ENCODE assay signal across 8 cellular contexts in the genomic region with DNA sequence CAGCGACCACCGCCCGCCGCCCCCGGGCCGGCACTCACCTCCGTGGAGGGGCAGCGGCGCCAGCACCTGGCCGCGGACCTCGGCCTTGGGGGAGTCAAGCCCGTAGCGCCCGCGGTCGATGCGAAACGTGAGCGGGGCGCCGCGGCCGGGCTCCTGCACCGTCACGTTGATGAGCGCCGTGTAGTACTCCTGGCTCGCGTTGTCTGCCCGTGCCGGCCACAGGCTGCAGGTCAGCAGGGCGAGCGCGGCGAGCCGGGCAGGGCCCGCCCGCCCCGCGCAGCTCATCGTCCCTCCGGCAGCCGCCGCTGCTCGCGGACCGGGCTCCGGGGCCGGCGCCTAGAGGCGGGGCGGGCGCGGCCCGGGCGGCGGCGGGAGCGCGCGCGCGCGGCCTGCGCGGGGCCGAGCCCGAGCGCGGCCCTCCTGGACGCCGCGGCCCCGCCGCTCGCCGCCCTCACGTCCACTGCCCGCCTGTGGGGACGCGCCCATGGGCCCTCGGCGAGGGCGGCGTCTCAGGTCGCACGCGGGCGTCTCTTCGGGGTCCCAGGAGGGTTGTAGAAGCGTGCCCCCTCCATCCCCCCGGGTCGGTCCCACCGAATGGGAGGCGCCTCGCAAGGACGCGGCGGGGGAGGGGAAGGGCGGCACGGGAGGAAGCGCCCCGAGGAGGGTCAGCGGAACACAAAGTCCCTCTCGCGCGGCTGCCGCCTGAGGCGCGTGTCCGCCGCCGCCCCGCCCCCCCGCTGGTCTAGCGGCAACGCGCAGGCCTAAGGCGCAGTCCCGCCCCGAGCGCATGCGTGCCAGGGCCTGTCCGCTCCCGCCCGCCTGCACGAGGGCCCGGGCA. TPM values are rescaled to one million over a fixed set of nuclear protein-coding genes. Genes with fewer than 3 reads are reported as not detected.
DNase-seq lines count a peak whose midpoint lies in the region; ATAC-seq and TF ChIP-seq lines count a peak whose summit lies in the region.

A gene with protein sequence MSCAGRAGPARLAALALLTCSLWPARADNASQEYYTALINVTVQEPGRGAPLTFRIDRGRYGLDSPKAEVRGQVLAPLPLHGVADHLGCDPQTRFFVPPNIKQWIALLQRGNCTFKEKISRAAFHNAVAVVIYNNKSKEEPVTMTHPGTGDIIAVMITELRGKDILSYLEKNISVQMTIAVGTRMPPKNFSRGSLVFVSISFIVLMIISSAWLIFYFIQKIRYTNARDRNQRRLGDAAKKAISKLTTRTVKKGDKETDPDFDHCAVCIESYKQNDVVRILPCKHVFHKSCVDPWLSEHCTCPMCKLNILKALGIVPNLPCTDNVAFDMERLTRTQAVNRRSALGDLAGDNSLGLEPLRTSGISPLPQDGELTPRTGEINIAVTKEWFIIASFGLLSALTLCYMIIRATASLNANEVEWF (minus strand): TSS at position 342 of the 838 bp plus-strand sequence. CDS start 57 bp downstream, at position 285.

- ATAC-seq in GM18907 (IDR thresholded peaks at IDR 0.05; ENCODE audit: unreplicated experiment) (peak; percentile 57), SK-N-SH treated with all-trans-retinoic acid at 6 μM for 48 hours (peak; percentile 83), gastroesophageal sphincter (peak; percentile 95)

- peaks cover 2% of the 10 kb centered on the region for H3K79me1 ChIP-seq in neuronal stem cell (ENCODE audit: low read depth, low read length)

- no peak for TF ChIP-seq EP300 in gastroesophageal sphincter (IDR thresholded peaks at IDR 0.05)

- H3K18ac ChIP-seq in neuronal stem cell (ENCODE audit: low read length): peak within 1 kb of the TSS; percentile 99

- H3K36me3 Mint-ChIP-seq in activated naive CD4-positive, alpha-beta T cell treated with anti-CD3 and anti-CD28 coated beads, Interleukin-2, amount 50 U/mL, for 24 hours: no peaks in the 10 kb centered on the region

- H2BK15ac ChIP-seq in neuronal stem cell (ENCODE audit: low read length): peak within 1 kb of the TSS; percentile 98

- peak; percentile 80 to 82 for TF ChIP-seq POLR2A in gastroesophageal sphincter (IDR thresholded peaks at IDR 0.05)

- H3K9me3 Mint-ChIP-seq in activated naive CD4-positive, alpha-beta T cell treated with anti-CD3 and anti-CD28 coated beads, Interleukin-2, amount 50 U/mL, for 24 hours: no peaks in the 10 kb centered on the region

- H3K4me2 ChIP-seq in neuronal stem cell (ENCODE audit: insufficient read depth, low read length, poor library complexity, severe bottlenecking): peak within 1 kb of the TSS; percentile 84

- peak within 1 kb of the TSS; percentile 89 for H3K27ac Mint-ChIP-seq in activated naive CD4-positive, alpha-beta T cell treated with anti-CD3 and anti-CD28 coated beads, Interleukin-2, amount 50 U/mL, for 24 hours

- peak within 1 kb of the TSS; percentile 96 for H3K23ac ChIP-seq in neuronal stem cell (ENCODE audit: low read depth, low read length, poor library complexity)

- no peaks in the 10 kb centered on the region for H3K27me3 ChIP-seq in gastroesophageal sphincter
- peaks cover 0 to 5% (median 2%) of the 10 kb centered on the region in 3 experiments for H3K27me3 ChIP-seq in neuronal stem cell (ENCODE audit: control insufficient read depth in 3 of 3, insufficient read depth in 3 of 3, low read depth in 1 of 3, low read length in 3 of 3)
- no peaks in the 10 kb centered on the region for H3K27me3 ChIP-seq in stomach smooth muscle (ENCODE audit: control insufficient read depth in 1 of 2, insufficient read depth in 2 of 2, low read length in 2 of 2)

- H2BK120ac ChIP-seq in neuronal stem cell (ENCODE audit: low read depth, low read length): peak within 1 kb of the TSS; percentile 98

- peak within 1 kb of the TSS; percentile 92 to 98 (median 95) for H3K27ac ChIP-seq in gastroesophageal sphincter
- peak within 1 kb of the TSS; percentile 93 for H3K27ac ChIP-seq in neuronal stem cell (replicated peaks; ENCODE audit: low read length)
- H3K27ac ChIP-seq in stomach smooth muscle (ENCODE audit: low read length): peak within 1 kb of the TSS; percentile 74

- peaks cover 32% of the 10 kb centered on the region for H3K4me1 Mint-ChIP-seq in activated naive CD4-positive, alpha-beta T cell treated with anti-CD3 and anti-CD28 coated beads, Interleukin-2, amount 50 U/mL, for 24 hours

- no peaks in the 10 kb centered on the region for H3K9me3 ChIP-seq in gastroesophageal sphincter
- peaks cover 10% of the 10 kb centered on the region in 2 donors for H3K9me3 ChIP-seq in neuronal stem cell (replicated peaks in 1 of 2; ENCODE audit: control insufficient read depth in 2 of 2, insufficient read depth in 1 of 2, low read depth in 1 of 2, low read length in 2 of 2)
- no peaks in the 10 kb centered on the region for H3K9me3 ChIP-seq in stomach smooth muscle (ENCODE audit: control insufficient read depth in 2 of 2, low read length in 2 of 2)

- H3K27me3 Mint-ChIP-seq in activated naive CD4-positive, alpha-beta T cell treated with anti-CD3 and anti-CD28 coated beads, Interleukin-2, amount 50 U/mL, for 24 hours: no peaks in the 10 kb centered on the region

- peak within 1 kb of the TSS; percentile 92 for H3K14ac ChIP-seq in neuronal stem cell (ENCODE audit: low read length)

- no peak within 1 kb of the TSS for H2BK12ac ChIP-seq in neuronal stem cell (ENCODE audit: low read length)

- peak within 1 kb of the TSS; percentile 99 for H3K9ac ChIP-seq in neuronal stem cell (ENCODE audit: low read depth, low read length, poor library complexity)
- peak within 1 kb of the TSS; percentile 69 to 80 for H3K9ac ChIP-seq in stomach smooth muscle (ENCODE audit: low read length in 2 of 2)

- peak within 1 kb of the TSS; percentile 96 for H2AK5ac ChIP-seq in neuronal stem cell (ENCODE audit: low read depth, low read length)

- DNase-seq in 8988T: peak; percentile 95
- DNase-seq in Kasumi-1 (lab: John Stamatoyannopoulos, UW): peak; percentile 80
- DNase-seq in neuronal stem cell (ENCODE audit: low spot score): peak; percentile 92

- WGBS in gastroesophageal sphincter (ENCODE audit: low coverage in 1 of 2), 2 donors: 0% methylated on average over 3 of the region's 129 CpGs; no CpG with 5 or more reads in 1 of the 2 donors
- no CpG with 5 or more reads among the region's 129 CpGs for WGBS in neuronal stem cell (ENCODE audit: extremely low coverage in 2 of 2, insufficient read length in 2 of 2, insufficient replicate concordance in 1 of 2), 2 donors

- H2AFZ ChIP-seq in neuronal stem cell (ENCODE audit: low read length): peak within 1 kb of the TSS; percentile 95

- peak within 1 kb of the TSS; percentile 99 for H4K91ac ChIP-seq in neuronal stem cell (ENCODE audit: low read depth, low read length, poor library complexity)

- H4K8ac ChIP-seq in neuronal stem cell (ENCODE audit: low read depth, low read length): no peak within 1 kb of the TSS

- H3K4me3 ChIP-seq in gastroesophageal sphincter: peak within 1 kb of the TSS; percentile 96 to 97
- H3K4me3 ChIP-seq in neuronal stem cell (ENCODE audit: low read length in 2 of 2): peak within 1 kb of the TSS; percentile 68 to 94
- peak within 1 kb of the TSS; percentile 82 to 94 for H3K4me3 ChIP-seq in stomach smooth muscle (ENCODE audit: low read length in 2 of 2)

- H3K4ac ChIP-seq in neuronal stem cell (ENCODE audit: low read length): no peak within 1 kb of the TSS

- no peaks in the 10 kb centered on the region for H3K36me3 ChIP-seq in gastroesophageal sphincter
- peaks cover 2 to 5% of the 10 kb centered on the region in 2 donors for H3K36me3 ChIP-seq in neuronal stem cell (replicated peaks in 1 of 2; ENCODE audit: control insufficient read depth in 2 of 2, insufficient read depth in 2 of 2, low read length in 2 of 2)
- no peaks in the 10 kb centered on the region for H3K36me3 ChIP-seq in stomach smooth muscle (ENCODE audit: control insufficient read depth in 2 of 2, insufficient read depth in 2 of 2, low read length in 2 of 2)

- H2BK5ac ChIP-seq in neuronal stem cell (ENCODE audit: low read length): peak within 1 kb of the TSS; percentile 91

- H3K4me1 ChIP-seq in gastroesophageal sphincter: peaks cover 3 to 43% (median 10%) of the 10 kb centered on the region in 3 donors
- peaks cover 6% of the 10 kb centered on the region in 2 donors for H3K4me1 ChIP-seq in neuronal stem cell (ENCODE audit: control insufficient read depth in 2 of 2, insufficient read depth in 1 of 2, low read depth in 1 of 2, low read length in 2 of 2)
- peaks cover 10% of the 10 kb centered on the region for H3K4me1 ChIP-seq in stomach smooth muscle (ENCODE audit: control insufficient read depth, insufficient read depth, low read length)

- peak within 1 kb of the TSS; percentile 91 for H3K4me3 Mint-ChIP-seq in activated naive CD4-positive, alpha-beta T cell treated with anti-CD3 and anti-CD28 coated beads, Interleukin-2, amount 50 U/mL, for 24 hours

- TF ChIP-seq CTCF in gastroesophageal sphincter (IDR thresholded peaks at IDR 0.05): peak in 3 of 4 experiments; percentile 4 to 21 (median 5)

TF ChIP-seq in SK-N-SH treated with all-trans-retinoic acid at 6 μM for 48 hours, 23 proteins besides CTCF, POLR2A, EP300 and RAD21 (continues in another document):
- TF ChIP-seq ZC3H10 (CRISPR knock-in tag; IDR thresholded peaks at IDR 0.05) (peak; percentile 60; the same call in 1 of the 2 replicates), OSR1 (CRISPR knock-in tag; IDR thresholded peaks at IDR 0.05) (peak; percentile 84; the same call in 1 of the 2 replicates), ISL1 (CRISPR knock-in tag; IDR thresholded peaks at IDR 0.05) (peak; percentile 57; the same call in 1 of the 2 replicates), ARNTL (CRISPR knock-in tag; IDR thresholded peaks at IDR 0.05; ENCODE audit: borderline replicate concordance, low read depth) (peak; percentile 88), ESRRG (CRISPR knock-in tag; IDR thresholded peaks at IDR 0.05) (peak; percentile 85), SNAI2 (CRISPR knock-in tag; IDR thresholded peaks at IDR 0.05) (peak; percentile 97)
- TF ChIP-seq, protein P1, sequence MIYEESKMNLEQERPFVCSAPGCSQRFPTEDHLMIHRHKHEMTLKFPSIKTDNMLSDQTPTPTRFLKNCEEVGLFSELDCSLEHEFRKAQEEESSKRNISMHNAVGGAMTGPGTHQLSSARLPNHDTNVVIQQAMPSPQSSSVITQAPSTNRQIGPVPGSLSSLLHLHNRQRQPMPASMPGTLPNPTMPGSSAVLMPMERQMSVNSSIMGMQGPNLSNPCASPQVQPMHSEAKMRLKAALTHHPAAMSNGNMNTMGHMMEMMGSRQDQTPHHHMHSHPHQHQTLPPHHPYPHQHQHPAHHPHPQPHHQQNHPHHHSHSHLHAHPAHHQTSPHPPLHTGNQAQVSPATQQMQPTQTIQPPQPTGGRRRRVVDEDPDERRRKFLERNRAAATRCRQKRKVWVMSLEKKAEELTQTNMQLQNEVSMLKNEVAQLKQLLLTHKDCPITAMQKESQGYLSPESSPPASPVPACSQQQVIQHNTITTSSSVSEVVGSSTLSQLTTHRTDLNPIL (CRISPR knock-in tag; IDR thresholded peaks at IDR 0.05; ENCODE audit: low read depth): no peak

RNA-seq across cellular contexts. Expression of the gene that starts here (rescaled TPM):
- 100 to 1,000 TPM in 2 of 4 donors, 10 to 100 TPM in 2; 84.7 to 105 (median 98.5) TPM for total RNA-seq in gastroesophageal sphincter
- 190 TPM for polyA plus RNA-seq in neuronal stem cell (2013, experiment 1 of 2)
- 194 TPM for polyA plus RNA-seq in neuronal stem cell (2013, experiment 2 of 2)

Comparison
In these comparisons a context has a peak if more than half of its experiments do, and no peak if none do; other contexts are left out.
1. Peak in every context shown above with its lines: DNase-seq, ATAC-seq, H3K4me3 ChIP-seq and H3K27ac ChIP-seq.